8 cellular contexts compared by ENCODE assay signal in genomic region chr1:247126165-247126564, GRCh38. TPM values are rescaled to one million over a fixed set of nuclear protein-coding genes. Genes with fewer than 3 reads are reported as not detected.
DNase-seq lines count a peak whose midpoint lies in the region; ATAC-seq and TF ChIP-seq lines count a peak whose summit lies in the region.
"Not testable (repeated sequence)": the region's sequence is repeated elsewhere in the genome, so short reads cannot be mapped to it uniquely, and the experiment has no call there.

No MANE protein-coding gene starts in this region.

- not testable (repeated sequence) for TF ChIP-seq EP300 in upper lobe of left lung (IDR thresholded peaks at IDR 0.05)

- peaks cover 0 to 11% of the 10 kb centered on the region in 2 donors for H3K36me3 ChIP-seq in left lung
- H3K36me3 ChIP-seq in upper lobe of left lung: not testable (repeated sequence)

- H3K27me3 Mint-ChIP-seq in activated naive CD8-positive, alpha-beta T cell treated with anti-CD3 and anti-CD28 coated beads, Interleukin-2, amount 50 U/mL, for 24 hours: not testable (repeated sequence)

- H3K36me3 Mint-ChIP-seq in activated naive CD8-positive, alpha-beta T cell treated with anti-CD3 and anti-CD28 coated beads, Interleukin-2, amount 50 U/mL, for 24 hours (ENCODE audit: low read depth): peaks cover 26% of the 10 kb centered on the region

- TF ChIP-seq POLR2A in upper lobe of left lung (IDR thresholded peaks at IDR 0.05): not testable (repeated sequence)

- WGBS in upper lobe of left lung, 2 donors: no CpG with 5 or more reads among the region's 25 CpGs

- not testable (repeated sequence) for H3K27me3 ChIP-seq in left lung, upper lobe of left lung

- H3K9me3 Mint-ChIP-seq in activated naive CD8-positive, alpha-beta T cell treated with anti-CD3 and anti-CD28 coated beads, Interleukin-2, amount 50 U/mL, for 24 hours: peaks cover 17% of the 10 kb centered on the region

- intact Hi-C loops in left lung (cut with DNase I): not testable (repeated sequence)

- not testable (repeated sequence) for H3K4me3 Mint-ChIP-seq in activated naive CD8-positive, alpha-beta T cell treated with anti-CD3 and anti-CD28 coated beads, Interleukin-2, amount 50 U/mL, for 24 hours

- not testable (repeated sequence) for H3K4me3 ChIP-seq in left lung, upper lobe of left lung

- not testable (repeated sequence) for H3K4me1 ChIP-seq in left lung, upper lobe of left lung

- not testable (repeated sequence) for H3K27ac ChIP-seq in left lung, upper lobe of left lung

- not testable (repeated sequence) for DNase-seq in activated naive CD8-positive, alpha-beta T cell treated with anti-CD3 and anti-CD28 coated beads, Interleukin-2, amount 50 U/mL, for 24 hours; left lung; upper lobe of left lung

- H3K4me1 Mint-ChIP-seq in activated naive CD8-positive, alpha-beta T cell treated with anti-CD3 and anti-CD28 coated beads, Interleukin-2, amount 50 U/mL, for 24 hours: not testable (repeated sequence)

- not testable (repeated sequence) for H3K27ac Mint-ChIP-seq in activated naive CD8-positive, alpha-beta T cell treated with anti-CD3 and anti-CD28 coated beads, Interleukin-2, amount 50 U/mL, for 24 hours

- H3K9me3 ChIP-seq in left lung: peaks cover 0 to 19% of the 10 kb centered on the region in 2 donors
- not testable (repeated sequence) for H3K9me3 ChIP-seq in upper lobe of left lung

- TF ChIP-seq CTCF in left lung (IDR thresholded peaks at IDR 0.05); upper lobe of left lung (IDR thresholded peaks at IDR 0.05): not testable (repeated sequence)

- ATAC-seq in GM18519 (IDR thresholded peaks at IDR 0.05; ENCODE audit: low FRiP score, unreplicated experiment): peak; percentile 98
- ATAC-seq in GM19463 (IDR thresholded peaks at IDR 0.05; ENCODE audit: unreplicated experiment): peak; percentile 98
- peak; percentile 99 for ATAC-seq in HG02588 (IDR thresholded peaks at IDR 0.05; ENCODE audit: unreplicated experiment)
- ATAC-seq in HG03095 (IDR thresholded peaks at IDR 0.05; ENCODE audit: unreplicated experiment): peak; percentile 99
- peak; percentile 95 for ATAC-seq in HG03575 (IDR thresholded peaks at IDR 0.05; ENCODE audit: extremely low read depth, insufficient number of reproducible peaks, low FRiP score, unreplicated experiment)
- ATAC-seq in activated naive CD8-positive, alpha-beta T cell treated with anti-CD3 and anti-CD28 coated beads, Interleukin-2, amount 50 U/mL, for 24 hours: peak; percentile 100
- ATAC-seq in left lung: peak; percentile 100
- peak; percentile 99 to 100 for ATAC-seq in upper lobe of left lung (ENCODE audit: low FRiP score in 2 of 2)

RNA-seq across cellular contexts. Expression of gene ZNF669, which starts 22.0 kb away (rescaled TPM):
- total RNA-seq in left lung: 1 to 10 TPM; 6.9 to 7.1 TPM
- total RNA-seq in upper lobe of left lung: 10 to 100 TPM in 1 of 6 donors, 1 to 10 TPM in 5; 2.3 to 11.5 (median 6.9) TPM

RNA-seq across cellular contexts. Expression of gene ZNF124, which starts 45.7 kb away (rescaled TPM):
- total RNA-seq in left lung: 10 to 100 TPM; 22.9 to 26.5 TPM
- total RNA-seq in upper lobe of left lung: 10 to 100 TPM in 5 of 6 donors, 1 to 10 TPM in 1; 8.7 to 34.6 (median 27.6) TPM

RNA-seq across cellular contexts. Expression of gene ZNF670, which starts 47.6 kb away (rescaled TPM):
- total RNA-seq in left lung: 1 to 10 TPM; 3.4 to 3.8 TPM
- 1 to 10 TPM in 5 of 6 donors, under 1 TPM in 1; 0.67 to 4.7 (median 2.3) TPM for total RNA-seq in upper lobe of left lung
